Comparison of ENCODE assay signal across 8 cellular contexts in genomic region chr12:57836442-57837375, GRCh38. TPM values are rescaled to one million over a fixed set of nuclear protein-coding genes. Genes with fewer than 3 reads are reported as not detected.
DNase-seq lines count a peak whose midpoint lies in the region; ATAC-seq and TF ChIP-seq lines count a peak whose summit lies in the region.

No MANE protein-coding gene starts in this region.

- DNase-seq in AG10803 (ENCODE audit: low read depth) (peak; percentile 86), NCI-H226 (peak; percentile 88), cardiac septum (ENCODE audit: low spot score) (peak; percentile 85), NCI-H1048 (lab: John Stamatoyannopoulos, UW) (no peak)
- peak; percentile 50 for DNase-seq in activated naive CD8-positive, alpha-beta T cell treated with anti-CD3 and anti-CD28 coated beads, Interleukin-2, amount 10 ng/mL, durations not matched to agents 7 days and 5 days

- peak overlapping the region; percentile 33 for H3K27ac ChIP-seq in rectal smooth muscle tissue (ENCODE audit: low read depth, low read length)

- peak overlapping the region; percentile 93 for H3K27ac Mint-ChIP-seq in activated naive CD8-positive, alpha-beta T cell treated with anti-CD3 and anti-CD28 coated beads, Interleukin-2, amount 10 ng/mL, durations not matched to agents 7 days and 5 days

- H3K4me3 Mint-ChIP-seq in activated naive CD8-positive, alpha-beta T cell treated with anti-CD3 and anti-CD28 coated beads, Interleukin-2, amount 10 ng/mL, durations not matched to agents 7 days and 5 days = peak overlapping the region; percentile 66

- peak overlapping the region; percentile 8 for H3K9ac ChIP-seq in rectal smooth muscle tissue (ENCODE audit: low read length)

- H3K4me1 ChIP-seq in rectal smooth muscle tissue (ENCODE audit: control insufficient read depth, insufficient read depth, low read length) = peaks cover 82% of the 10 kb centered on the region

- H3K36me3 ChIP-seq in rectal smooth muscle tissue (ENCODE audit: control insufficient read depth, insufficient read depth, low read length) = peaks cover 2% of the 10 kb centered on the region

- no peaks in the 10 kb centered on the region for H3K9me3 Mint-ChIP-seq in activated naive CD8-positive, alpha-beta T cell treated with anti-CD3 and anti-CD28 coated beads, Interleukin-2, amount 10 ng/mL, durations not matched to agents 7 days and 5 days

- H3K4me3 ChIP-seq in AG10803 (ENCODE audit: low read length) (peak overlapping the region; percentile 35), rectal smooth muscle tissue (ENCODE audit: low read length) (peak overlapping the region; percentile 53)

- H3K4me1 Mint-ChIP-seq in activated naive CD8-positive, alpha-beta T cell treated with anti-CD3 and anti-CD28 coated beads, Interleukin-2, amount 10 ng/mL, durations not matched to agents 7 days and 5 days = peaks cover 75% of the 10 kb centered on the region

- TF ChIP-seq CTCF in AG10803 (conservative IDR thresholded peaks at IDR 0.05; ENCODE audit: low read length) = no peak

- H3K27me3 ChIP-seq in rectal smooth muscle tissue (ENCODE audit: control insufficient read depth, insufficient read depth, low read length) = no peaks in the 10 kb centered on the region

- POLR2A ChIA-PET in activated naive CD8-positive, alpha-beta T cell treated with anti-CD3 and anti-CD28 coated beads, Interleukin-2, amount 10 ng/mL, durations not matched to agents 7 days and 5 days (lab: Charles Lee) = interaction anchor here (1.0 to 4.0 kb wide), 6 partner anchors 9 to 104 kb away, joined by 3 to 41 read pairs (median 4); partner anchors contain the start of genes AVIL and CTDSP2

- peak; percentile 50 for ATAC-seq in GM18502 (IDR thresholded peaks at IDR 0.05; ENCODE audit: poor library complexity, unreplicated experiment)
- peak; percentile 56 for ATAC-seq in HG02885 (IDR thresholded peaks at IDR 0.05; ENCODE audit: poor library complexity, unreplicated experiment)
- ATAC-seq in activated naive CD8-positive, alpha-beta T cell treated with anti-CD3 and anti-CD28 coated beads, Interleukin-2, amount 10 ng/mL, durations not matched to agents 7 days and 5 days (ENCODE audit: low read depth) = peak; percentile 60

- intact Hi-C loops in cardiac septum (cut with DNase I) = no loop called here

- H3K36me3 Mint-ChIP-seq in activated naive CD8-positive, alpha-beta T cell treated with anti-CD3 and anti-CD28 coated beads, Interleukin-2, amount 10 ng/mL, durations not matched to agents 7 days and 5 days = no peaks in the 10 kb centered on the region

- H3K27me3 Mint-ChIP-seq in activated naive CD8-positive, alpha-beta T cell treated with anti-CD3 and anti-CD28 coated beads, Interleukin-2, amount 10 ng/mL, durations not matched to agents 7 days and 5 days = no peaks in the 10 kb centered on the region

RNA-seq across cellular contexts. Expression of gene CTDSP2, which starts 9.8 kb away (rescaled TPM):
- total RNA-seq in activated naive CD8-positive, alpha-beta T cell treated with anti-CD3 and anti-CD28 coated beads, Interleukin-2, amount 10 ng/mL, durations not matched to agents 7 days and 5 days = 100 to 1,000 TPM; 161 TPM
- total RNA-seq in cardiac septum = 89.2 TPM

RNA-seq across cellular contexts. Expression of gene AVIL, which starts 18.2 kb away (rescaled TPM):
- total RNA-seq in activated naive CD8-positive, alpha-beta T cell treated with anti-CD3 and anti-CD28 coated beads, Interleukin-2, amount 10 ng/mL, durations not matched to agents 7 days and 5 days = 1 to 10 TPM; 5.0 to 7.1 TPM
- 3.5 TPM for total RNA-seq in cardiac septum

RNA-seq across cellular contexts. Expression of gene TSFM, which starts 54.1 kb away (rescaled TPM):
- 10 to 100 TPM; 23.0 to 24.4 TPM for total RNA-seq in activated naive CD8-positive, alpha-beta T cell treated with anti-CD3 and anti-CD28 coated beads, Interleukin-2, amount 10 ng/mL, durations not matched to agents 7 days and 5 days
- total RNA-seq in cardiac septum = 47.7 TPM
